Comparison of ENCODE assay signal across 9 cellular contexts in the genomic region with DNA sequence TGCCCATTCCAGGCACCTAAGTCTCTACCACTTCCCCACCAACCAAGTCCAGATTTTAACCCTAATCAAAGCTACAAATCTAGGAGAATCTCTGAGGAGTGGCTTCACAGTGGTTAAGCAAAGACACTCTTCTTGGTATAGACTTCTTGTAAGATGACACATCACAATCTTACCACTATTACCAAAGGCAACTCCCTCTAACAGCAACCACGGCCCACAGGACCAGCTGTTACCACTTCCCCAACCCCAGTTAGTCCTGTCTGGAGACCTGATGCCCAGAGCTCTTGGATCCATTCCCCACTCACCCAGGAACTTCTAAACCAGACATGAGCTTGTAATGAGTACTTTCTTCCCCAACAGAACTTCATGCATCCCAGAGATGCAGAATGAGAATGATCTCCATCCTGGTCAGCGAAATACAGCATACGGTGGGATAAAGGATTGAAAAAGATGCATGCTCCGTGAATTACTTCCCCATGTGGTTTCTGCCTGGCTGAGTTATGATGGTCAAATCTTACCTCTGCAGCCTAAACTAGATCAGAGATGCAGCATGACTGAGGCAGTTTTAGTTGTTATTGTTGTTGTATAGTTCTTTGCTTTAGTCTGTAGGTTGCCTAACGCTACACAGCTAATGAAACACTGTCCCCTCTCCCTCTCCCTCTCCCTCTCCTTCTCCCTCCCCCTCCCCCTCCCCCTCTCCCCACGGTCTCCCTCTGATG.
A peak's percentile ranks its signal among the peaks of the same experiment; 100 is the strongest.
DNase-seq lines count a peak whose midpoint lies in the region; ATAC-seq and TF ChIP-seq lines count a peak whose summit lies in the region.
"Had no signal": no experiment of that assay in that cellular context is flagged by ENCODE, and none has a peak within 500 bp of the region (broad histone marks: within the 10 kb centered on the region; RNA-seq: fewer than 3 reads in every experiment).

No MANE protein-coding gene starts in this region.

- H3K27ac ChIP-seq in brain microvascular endothelial cell, result no peak overlapping the region
- H3K27ac ChIP-seq: KMS-11 had no signal

- H3K36me3 Mint-ChIP-seq in IgD-negative memory B cell, result peaks cover 2% of the 10 kb centered on the region
- peaks cover 7% of the 10 kb centered on the region for H3K36me3 Mint-ChIP-seq in stimulated activated effector memory CD8-positive, alpha-beta T cell treated with anti-CD3 and anti-CD28 coated beads, Interleukin-12 subunit alpha, Interleukin-12 subunit beta, amount 100 ng/mL, for 72 hours

- DNase-seq in CMK (ENCODE audit: low read depth) (peak; percentile 22), brain microvascular endothelial cell (peak; percentile 59), NCI-H748 treated with DMSO at 0.1 percent for 48 hours (lab: John Stamatoyannopoulos, UW) (no peak)
- DNase-seq in stimulated activated effector memory CD8-positive, alpha-beta T cell treated with anti-CD3 and anti-CD28 coated beads, Interleukin-12 subunit alpha, Interleukin-12 subunit beta, amount 100 ng/mL, for 72 hours (ENCODE audit: low spot score in 2 of 2), result peak; percentile 14 to 73

- ATAC-seq in GM19463 (IDR thresholded peaks at IDR 0.05; ENCODE audit: unreplicated experiment), result peak; percentile 44
- ATAC-seq in stimulated activated effector memory CD8-positive, alpha-beta T cell treated with anti-CD3 and anti-CD28 coated beads, Interleukin-12 subunit alpha, Interleukin-12 subunit beta, amount 100 ng/mL, for 72 hours, result peak; percentile 82
- ATAC-seq in HG03439 (IDR thresholded peaks at IDR 0.05; ENCODE audit: unreplicated experiment), result no peak
- no peak for ATAC-seq in GM19324 (IDR thresholded peaks at IDR 0.05; ENCODE audit: low FRiP score, unreplicated experiment)

- H3K27ac Mint-ChIP-seq in IgD-negative memory B cell, result peak overlapping the region in 2 of 3 donors; percentile 4 to 89
- H3K27ac Mint-ChIP-seq in stimulated activated effector memory CD8-positive, alpha-beta T cell treated with anti-CD3 and anti-CD28 coated beads, Interleukin-12 subunit alpha, Interleukin-12 subunit beta, amount 100 ng/mL, for 72 hours, result peak overlapping the region; percentile 1

- no peaks in the 10 kb centered on the region for H3K36me3 ChIP-seq in brain microvascular endothelial cell (replicated peaks)

- no peaks in the 10 kb centered on the region for H3K27me3 ChIP-seq in brain microvascular endothelial cell (replicated peaks)

- no peak for TF ChIP-seq CTCF in brain microvascular endothelial cell (IDR thresholded peaks at IDR 0.05; ENCODE audit: low read depth, low read length, missing control alignments)

- peak overlapping the region in 2 of 4 donors; percentile 18 to 53 for H3K4me3 Mint-ChIP-seq in IgD-negative memory B cell
- H3K4me3 Mint-ChIP-seq in stimulated activated effector memory CD8-positive, alpha-beta T cell treated with anti-CD3 and anti-CD28 coated beads, Interleukin-12 subunit alpha, Interleukin-12 subunit beta, amount 100 ng/mL, for 72 hours, result peak overlapping the region; percentile 3

- H3K4me1 Mint-ChIP-seq in IgD-negative memory B cell, result peaks cover 16 to 29% (median 25%) of the 10 kb centered on the region in 3 donors
- H3K4me1 Mint-ChIP-seq in stimulated activated effector memory CD8-positive, alpha-beta T cell treated with anti-CD3 and anti-CD28 coated beads, Interleukin-12 subunit alpha, Interleukin-12 subunit beta, amount 100 ng/mL, for 72 hours, result peaks cover 60% of the 10 kb centered on the region

- no peaks in the 10 kb centered on the region for H3K9me3 Mint-ChIP-seq in IgD-negative memory B cell
- H3K9me3 Mint-ChIP-seq in stimulated activated effector memory CD8-positive, alpha-beta T cell treated with anti-CD3 and anti-CD28 coated beads, Interleukin-12 subunit alpha, Interleukin-12 subunit beta, amount 100 ng/mL, for 72 hours, result no peaks in the 10 kb centered on the region

- H3K4me3 ChIP-seq in brain microvascular endothelial cell (ENCODE audit: low read depth, low read length), result no peak overlapping the region

- no peaks in the 10 kb centered on the region for H3K27me3 Mint-ChIP-seq in IgD-negative memory B cell

- in situ Hi-C loops in brain microvascular endothelial cell (cut with HindIII; ENCODE audit: low pct_ligation_motif_present, low sequenced_read_pairs), result no loop called here

Comparison
In these comparisons a context has a peak if more than half of its experiments do, and no peak if none do; other contexts are left out.
1. ATAC-seq: peak in GM19463 (single experiment) and stimulated activated effector memory CD8-positive, alpha-beta T cell treated with anti-CD3 and anti-CD28 coated beads, Interleukin-12 subunit alpha, Interleukin-12 subunit beta, amount 100 ng/mL, for 72 hours (single experiment); none in HG03439 (single experiment) and GM19324 (single experiment).